In genomic region chr3:10674593-10674992, GRCh38 we compare ENCODE assay signal across 18 cellular contexts.
A peak's percentile ranks its signal among the peaks of the same experiment; 100 is the strongest.
DNase-seq lines count a peak whose midpoint lies in the region; ATAC-seq and TF ChIP-seq lines count a peak whose summit lies in the region.
"Had no signal": no experiment of that assay in that cellular context is flagged by ENCODE, and none has a peak within 500 bp of the region (broad histone marks: within the 10 kb centered on the region; RNA-seq: fewer than 3 reads in every experiment).

No MANE protein-coding gene starts in this region.

- no peaks in the 10 kb centered on the region for H3K9me3 Mint-ChIP-seq in CD4-positive, alpha-beta T cell
- H3K9me3 Mint-ChIP-seq: HFFc6 had no signal

- no peaks in the 10 kb centered on the region for H3K4me1 ChIP-seq in body of pancreas
- H3K4me1 ChIP-seq: BE2C, HAP-1 had no signal

- TF ChIP-seq CTCF in body of pancreas (IDR thresholded peaks at IDR 0.05): no peak
- no peak for TF ChIP-seq CTCF in CD4-positive, alpha-beta T cell (IDR thresholded peaks at IDR 0.05)

- H3K4me1 Mint-ChIP-seq in CD4-positive, alpha-beta T cell (ENCODE audit: low read depth): no peaks in the 10 kb centered on the region
- H3K4me1 Mint-ChIP-seq: CD14-positive monocyte had no signal

- H3K4me3 Mint-ChIP-seq in CD4-positive, alpha-beta T cell: no peak overlapping the region
- H3K4me3 Mint-ChIP-seq: CD14-positive monocyte, HFFc6 had no signal

- no peak overlapping the region for H3K27ac Mint-ChIP-seq in CD4-positive, alpha-beta T cell
- H3K27ac Mint-ChIP-seq: HFFc6 had no signal

- intact Hi-C loops in body of pancreas (cut with DNase I): no loop called here
- intact Hi-C loops in CD4-positive, alpha-beta T cell (cut with DNase I, micrococcal nuclease): no loop called here

- TF ChIP-seq POLR2A in body of pancreas (IDR thresholded peaks at IDR 0.05): no peak

- H3K27me3 ChIP-seq in body of pancreas: no peaks in the 10 kb centered on the region
- H3K27me3 ChIP-seq in CD4-positive, alpha-beta T cell (ENCODE audit: control insufficient read depth, insufficient read depth, low read length): no peaks in the 10 kb centered on the region
- H3K27me3 ChIP-seq: BE2C; BLaER1 treated with 17β-estradiol and CSF1 and Interleukin-3, amounts not matched to agents 10 nM and 100 nM had no signal

- CTCF ChIA-PET in CD4-positive, alpha-beta T cell (lab: Charles Lee): no interaction called here

- H3K36me3 ChIP-seq in body of pancreas (replicated peaks in 1 of 2; ENCODE audit: insufficient read depth in 1 of 2, low read depth in 2 of 2): no peaks in the 10 kb centered on the region
- H3K36me3 ChIP-seq: BE2C; BLaER1 treated with 17β-estradiol and CSF1 and Interleukin-3, amounts not matched to agents 10 nM and 100 nM; HAP-1 had no signal

- POLR2A ChIA-PET in CD4-positive, alpha-beta T cell (lab: Charles Lee): interaction anchor here (0.7 kb wide), 1 partner anchor 85 kb away, joined by 7 read pairs; no protein-coding TSS in a partner anchor

- no peaks in the 10 kb centered on the region for H3K9me3 ChIP-seq in body of pancreas
- H3K9me3 ChIP-seq in CD4-positive, alpha-beta T cell (ENCODE audit: control insufficient read depth, low read length): no peaks in the 10 kb centered on the region
- H3K9me3 ChIP-seq: BE2C; BLaER1 treated with 17β-estradiol and CSF1 and Interleukin-3, amounts not matched to agents 10 nM and 100 nM; HAP-1 had no signal

- H3K4me3 ChIP-seq in body of pancreas: no peak overlapping the region
- H3K4me3 ChIP-seq: BLaER1 treated with 17β-estradiol and CSF1 and Interleukin-3, amounts not matched to agents 10 nM and 100 nM; HAP-1 had no signal

- DNase-seq in NCI-H526 (lab: John Stamatoyannopoulos, UW): peak; percentile 55 to 65
- DNase-seq in medulla oblongata (ENCODE audit: extremely low spot score): peak; percentile 67
- peak; percentile 82 for DNase-seq in pons (ENCODE audit: low spot score)
- DNase-seq in body of pancreas: no peak
- no peak for DNase-seq in NCI-H2171 (lab: John Stamatoyannopoulos, UW)
- no peak for DNase-seq in CD4-positive, alpha-beta T cell
- DNase-seq: BE2C; Calu3; CD4-positive, alpha-beta memory T cell; COR-L47; DMS53; DMS79 treated with DMSO at 0.1 percent for 48 hours; GOT3; HFFc6 had no signal

- WGBS in body of pancreas, 2 donors: 36 to 42% methylated on average over 4 of the region's 4 CpGs

- no peaks in the 10 kb centered on the region for H3K27me3 Mint-ChIP-seq in CD4-positive, alpha-beta T cell

- ATAC-seq in body of pancreas: no peak
- ATAC-seq in HG03521 (IDR thresholded peaks at IDR 0.05; ENCODE audit: unreplicated experiment): no peak
- ATAC-seq in CD4-positive, alpha-beta T cell (ENCODE audit: poor library complexity): no peak

- H3K36me3 Mint-ChIP-seq in CD4-positive, alpha-beta T cell (ENCODE audit: low read depth): no peaks in the 10 kb centered on the region
- H3K36me3 Mint-ChIP-seq: CD14-positive monocyte; CD4-positive, alpha-beta memory T cell had no signal

- H3K27ac ChIP-seq in body of pancreas: no peak overlapping the region
- H3K27ac ChIP-seq in CD4-positive, alpha-beta T cell (ENCODE audit: low read depth, low read length): no peak overlapping the region
- H3K27ac ChIP-seq: BLaER1 treated with 17β-estradiol and CSF1 and Interleukin-3, amounts not matched to agents 10 nM and 100 nM had no signal

Comparison
In these comparisons a context has a peak if more than half of its experiments do, and no peak if none do; other contexts are left out.
1. DNase-seq: peak in NCI-H526 (2 of 2), medulla oblongata (single experiment) and pons (single experiment); none in body of pancreas (0 of 4), NCI-H2171 (single experiment) and CD4-positive, alpha-beta T cell (0 of 10).